10 cellular contexts compared by ENCODE assay signal in genomic region chr17:77322284-77322533, GRCh38.
DNase-seq lines count a peak whose midpoint lies in the region; ATAC-seq and TF ChIP-seq lines count a peak whose summit lies in the region.
"Had no signal": no experiment of that assay in that cellular context is flagged by ENCODE, and none has a peak within 500 bp of the region (broad histone marks: within the 10 kb centered on the region; RNA-seq: fewer than 3 reads in every experiment).

No MANE protein-coding gene starts in this region.

- H3K9me3 Mint-ChIP-seq in activated T-cell treated with anti-CD3 and anti-CD28 coated beads, Interleukin-2, amount 50 U/mL, for 4 hours = no peaks in the 10 kb centered on the region

- H3K27ac ChIP-seq in heart right ventricle (peak overlapping the region; percentile 71 to 94 (median 86)), breast epithelium (peak overlapping the region; percentile 99 to 100), muscle layer of colon (ENCODE audit: low read depth, low read length) (peak overlapping the region; percentile 50), upper lobe of right lung (peak overlapping the region; percentile 85)

- no peak for ATAC-seq in heart right ventricle
- no peak for ATAC-seq in upper lobe of right lung
- no peak for ATAC-seq in HG02885 (IDR thresholded peaks at IDR 0.05; ENCODE audit: poor library complexity, unreplicated experiment)
- ATAC-seq in GM19351 (IDR thresholded peaks at IDR 0.05; ENCODE audit: unreplicated experiment) = no peak
- no peak for ATAC-seq in activated T-cell treated with anti-CD3 and anti-CD28 coated beads, Interleukin-2, amount 50 U/mL, for 4 hours
- ATAC-seq: mucosa of descending colon had no signal

- no peaks in the 10 kb centered on the region for H3K36me3 Mint-ChIP-seq in activated T-cell treated with anti-CD3 and anti-CD28 coated beads, Interleukin-2, amount 50 U/mL, for 4 hours (ENCODE audit: insufficient read depth)
- H3K36me3 Mint-ChIP-seq: CD4-positive, CD25-positive, alpha-beta regulatory T cell had no signal

- no peak overlapping the region for H3K9ac ChIP-seq in muscle layer of colon (ENCODE audit: low read length)

- no peaks in the 10 kb centered on the region for H3K9me3 ChIP-seq in heart right ventricle
- no peaks in the 10 kb centered on the region for H3K9me3 ChIP-seq in breast epithelium
- no peaks in the 10 kb centered on the region for H3K9me3 ChIP-seq in muscle layer of colon (ENCODE audit: low read length)
- no peaks in the 10 kb centered on the region for H3K9me3 ChIP-seq in upper lobe of right lung
- H3K9me3 ChIP-seq: mucosa of descending colon had no signal

- WGBS in heart right ventricle, 2 donors = 44 to 60% methylated on average over 8 of the region's 8 CpGs

- intact Hi-C loops in heart right ventricle (cut with DNase I) (loop anchor here in 2 of 10 donors (10.0 kb wide), 2 partner anchors 103 to 113 kb away; no protein-coding TSS in a partner anchor), cardiac septum (cut with DNase I) (no loop called here), breast epithelium (cut with DNase I; ENCODE audit: low total_unique reads) (loop anchor here (10.0 kb wide), 1 partner anchor 103 kb away; no protein-coding TSS in a partner anchor), upper lobe of right lung (cut with DNase I) (no loop called here)

- no peak for TF ChIP-seq POLR2A in breast epithelium (IDR thresholded peaks at IDR 0.05)

- DNase-seq in heart right ventricle (no peak), cardiac septum (ENCODE audit: low spot score) (no peak), breast epithelium (ENCODE audit: low spot score in 2 of 2) (no peak), upper lobe of right lung (peak; percentile 45)
- DNase-seq in activated T-cell treated with anti-CD3 and anti-CD28 coated beads, Interleukin-2, amount 50 U/mL, for 4 hours = no peak
- DNase-seq: CD4-positive, CD25-positive, alpha-beta regulatory T cell had no signal

- H3K4me1 ChIP-seq in heart right ventricle (peaks cover 12 to 85% (median 70%) of the 10 kb centered on the region in 9 donors), breast epithelium (peaks cover 33 to 45% of the 10 kb centered on the region in 2 donors), muscle layer of colon (ENCODE audit: insufficient read depth, low read length) (peaks cover 78% of the 10 kb centered on the region), upper lobe of right lung (peaks cover 77% of the 10 kb centered on the region)

- H3K4me3 Mint-ChIP-seq in activated T-cell treated with anti-CD3 and anti-CD28 coated beads, Interleukin-2, amount 50 U/mL, for 4 hours = no peak overlapping the region

- no peaks in the 10 kb centered on the region for H3K36me3 ChIP-seq in heart right ventricle
- no peaks in the 10 kb centered on the region for H3K36me3 ChIP-seq in breast epithelium
- no peaks in the 10 kb centered on the region for H3K36me3 ChIP-seq in muscle layer of colon (ENCODE audit: insufficient read depth, low read length)
- H3K36me3 ChIP-seq in upper lobe of right lung = no peaks in the 10 kb centered on the region

- peaks cover 58% of the 10 kb centered on the region for H3K4me1 Mint-ChIP-seq in activated T-cell treated with anti-CD3 and anti-CD28 coated beads, Interleukin-2, amount 50 U/mL, for 4 hours (ENCODE audit: low read depth)

- H3K27me3 Mint-ChIP-seq in activated T-cell treated with anti-CD3 and anti-CD28 coated beads, Interleukin-2, amount 50 U/mL, for 4 hours (ENCODE audit: low read depth) = no peaks in the 10 kb centered on the region
- H3K27me3 Mint-ChIP-seq: CD4-positive, CD25-positive, alpha-beta regulatory T cell had no signal

- H3K4me3 ChIP-seq in heart right ventricle (peak overlapping the region in 6 of 10 donors; percentile 1 to 57 (median 19)), breast epithelium (peak overlapping the region; percentile 21 to 79 (median 53)), muscle layer of colon (ENCODE audit: low read depth in 1 of 2, low read length in 2 of 2) (no peak overlapping the region), upper lobe of right lung (peak overlapping the region; percentile 37)
- H3K4me3 ChIP-seq: mucosa of descending colon had no signal

- H3K27me3 ChIP-seq in heart right ventricle = no peaks in the 10 kb centered on the region
- H3K27me3 ChIP-seq in breast epithelium = no peaks in the 10 kb centered on the region
- H3K27me3 ChIP-seq in muscle layer of colon (ENCODE audit: control insufficient read depth in 1 of 2, insufficient read depth in 2 of 2, low read length in 2 of 2) = no peaks in the 10 kb centered on the region
- H3K27me3 ChIP-seq in upper lobe of right lung = no peaks in the 10 kb centered on the region

- TF ChIP-seq CTCF in heart right ventricle (IDR thresholded peaks at IDR 0.05) = no peak
- TF ChIP-seq CTCF in breast epithelium (IDR thresholded peaks at IDR 0.05) = no peak
- no peak for TF ChIP-seq CTCF in upper lobe of right lung (IDR thresholded peaks at IDR 0.05)

Comparison
In these comparisons a context has a peak if more than half of its experiments do, and no peak if none do; other contexts are left out.
1. H3K4me3 ChIP-seq: peak in heart right ventricle (6 of 10), breast epithelium (3 of 3) and upper lobe of right lung (single experiment); none in muscle layer of colon (0 of 2).
2. Peak in every context shown above with its lines, with median percentiles within 50 percentile points of each other: H3K27ac ChIP-seq.